ENCODE assay signal across 8 cellular contexts in genomic region chr10:35208536-35208935, GRCh38.
A peak's percentile ranks its signal among the peaks of the same experiment; 100 is the strongest.
DNase-seq lines count a peak whose midpoint lies in the region; ATAC-seq and TF ChIP-seq lines count a peak whose summit lies in the region.

No MANE protein-coding gene starts in this region.

- POLR2A ChIA-PET in RWPE1 (lab: Yijun Ruan, JAX; ENCODE audit: low non-redundant PET) = no interaction called here

- no peak for TF ChIP-seq CTCF in RWPE1 (conservative IDR thresholded peaks at IDR 0.05; ENCODE audit: low read depth)

- no peak overlapping the region for H3K27ac ChIP-seq in RWPE1

- ATAC-seq in HG03095 (IDR thresholded peaks at IDR 0.05; ENCODE audit: unreplicated experiment) (peak; percentile 87), SK-N-SH treated with all-trans-retinoic acid at 6 μM for 48 hours (no peak)

- CTCF ChIA-PET in RWPE1 (lab: Yijun Ruan, JAX) = interaction anchor here (1.2 to 1.5 kb wide), 2 partner anchors 10 to 354 kb away, joined by 3 to 6 read pairs; no protein-coding TSS in a partner anchor

- DNase-seq in stimulated activated CD4-positive, alpha-beta T cell treated with anti-CD3 and anti-CD28 coated beads, Interleukin-1b, Interleukin-23, amount 100 ng/mL, for 48 hours = peak; percentile 47
- DNase-seq in stimulated activated CD4-positive, alpha-beta T cell treated with anti-CD3 and anti-CD28 coated beads, Interleukin-12 subunit alpha, Interleukin-12 subunit beta, amount 100 ng/mL, for 4 hours = no peak
- DNase-seq in activated effector memory CD4-positive, alpha-beta T cell treated with Interleukin-2 at 50 U/mL for 16 hours = peak; percentile 15
- no peak for DNase-seq in NCI-H128 (lab: John Stamatoyannopoulos, UW; ENCODE audit: unreplicated experiment)
- DNase-seq in RWPE1 (ENCODE audit: low spot score) = no peak
- DNase-seq in NCI-H146 treated with DMSO at 0.1 percent for 48 hours (lab: John Stamatoyannopoulos, UW; ENCODE audit: unreplicated experiment) = no peak

TF ChIP-seq in SK-N-SH treated with all-trans-retinoic acid at 6 μM for 48 hours, 23 proteins besides CTCF, POLR2A, EP300 and RAD21:
- no peak for TF ChIP-seq TOX (CRISPR knock-in tag; IDR thresholded peaks at IDR 0.05; ENCODE audit: borderline replicate concordance)
- no peak for TF ChIP-seq ZC3H10 (CRISPR knock-in tag; IDR thresholded peaks at IDR 0.05)
- TF ChIP-seq ZNF565 (CRISPR knock-in tag; conservative IDR thresholded peaks at IDR 0.05; ENCODE audit: low read depth) = no peak
- TF ChIP-seq TSHZ2 (CRISPR knock-in tag; IDR thresholded peaks at IDR 0.05) = no peak
- TF ChIP-seq ARNTL (CRISPR knock-in tag; IDR thresholded peaks at IDR 0.05; ENCODE audit: borderline replicate concordance, low read depth) = no peak
- TF ChIP-seq CREB5 (CRISPR knock-in tag; IDR thresholded peaks at IDR 0.05; ENCODE audit: low read depth) = no peak
- TF ChIP-seq GLIS3 (CRISPR knock-in tag; IDR thresholded peaks at IDR 0.05) = no peak
- TF ChIP-seq PPARA (CRISPR knock-in tag; IDR thresholded peaks at IDR 0.05; ENCODE audit: borderline replicate concordance) = no peak
- TF ChIP-seq ISL1 (CRISPR knock-in tag; IDR thresholded peaks at IDR 0.05) = no peak
- no peak for TF ChIP-seq RARB (CRISPR knock-in tag; IDR thresholded peaks at IDR 0.05)
- TF ChIP-seq OSR1 (CRISPR knock-in tag; IDR thresholded peaks at IDR 0.05) = no peak
- TF ChIP-seq PATZ1 (CRISPR knock-in tag; IDR thresholded peaks at IDR 0.05; ENCODE audit: borderline replicate concordance) = no peak
- TF ChIP-seq TCF4 (CRISPR knock-in tag; IDR thresholded peaks at IDR 0.05; ENCODE audit: borderline replicate concordance) = no peak
- no peak for TF ChIP-seq CSDC2 (CRISPR knock-in tag; IDR thresholded peaks at IDR 0.05)

Comparison
In these comparisons a context has a peak if more than half of its experiments do, and no peak if none do; other contexts are left out.
1. DNase-seq: peak in stimulated activated CD4-positive, alpha-beta T cell treated with anti-CD3 and anti-CD28 coated beads, Interleukin-1b, Interleukin-23, amount 100 ng/mL, for 48 hours (single experiment) and activated effector memory CD4-positive, alpha-beta T cell treated with Interleukin-2 at 50 U/mL for 16 hours (single experiment); none in stimulated activated CD4-positive, alpha-beta T cell treated with anti-CD3 and anti-CD28 coated beads, Interleukin-12 subunit alpha, Interleukin-12 subunit beta, amount 100 ng/mL, for 4 hours (single experiment), NCI-H128 (single experiment), RWPE1 (single experiment) and NCI-H146 treated with DMSO at 0.1 percent for 48 hours (single experiment).